ENCODE assay signal across 1 cellular context in the genomic region with DNA sequence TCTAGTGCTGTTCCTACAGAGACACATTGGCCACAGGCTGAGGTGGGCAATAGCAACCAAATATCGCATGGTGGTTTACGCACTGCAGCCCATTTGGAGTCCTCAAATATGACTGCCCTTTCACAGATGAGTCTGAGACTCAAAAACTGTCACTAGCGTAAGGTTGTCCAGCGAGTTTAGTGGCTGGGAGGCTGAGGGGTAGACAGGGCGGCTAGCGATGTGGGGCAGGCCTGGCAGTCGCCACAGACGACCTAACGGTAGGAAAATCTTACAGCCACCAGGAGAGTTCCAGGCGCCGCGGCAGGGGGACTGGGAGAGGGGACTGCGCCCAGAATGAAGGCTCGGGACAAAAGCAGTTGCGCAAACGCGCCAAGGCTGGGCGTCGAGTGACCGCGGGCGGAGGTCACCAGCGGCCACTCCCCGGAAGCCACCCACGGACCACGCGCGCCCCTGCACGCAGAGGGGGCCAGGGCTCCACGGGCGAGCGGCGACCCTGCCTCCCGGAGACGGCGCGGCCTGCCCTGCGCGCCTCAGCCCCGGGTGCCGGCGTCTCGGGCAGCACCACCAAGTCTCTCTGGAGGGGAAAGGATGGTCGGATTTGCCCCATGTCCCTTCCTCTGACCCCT.
TF ChIP-seq lines count a peak whose summit lies in the region.

No MANE protein-coding gene starts in this region.

TF ChIP-seq in K562, 482 proteins besides CTCF, POLR2A, EP300 and RAD21 (continued from another document and continues in another):
- TF ChIP-seq NFRKB (IDR thresholded peaks at IDR 0.05; ENCODE audit: low read depth) (peak; percentile 76; the same call in 1 of the 2 replicates), ZNF24 (IDR thresholded peaks at IDR 0.05) (no peak), CCNT2 (IDR thresholded peaks at IDR 0.05; ENCODE audit: borderline replicate concordance, extremely low read depth, insufficient read length, low read depth, low read length) (no peak), POLR3G (IDR thresholded peaks at IDR 0.05; ENCODE audit: extremely low read depth, insufficient read length, insufficient replicate concordance) (no peak), MBD2 (IDR thresholded peaks at IDR 0.05; ENCODE audit: borderline replicate concordance, low read depth) (no peak), RCOR1 (IDR thresholded peaks at IDR 0.05; ENCODE audit: borderline replicate concordance in 1 of 2, low read depth in 2 of 2, low read length in 2 of 2) (no peak), BCOR (IDR thresholded peaks at IDR 0.05) (no peak), KDM1A (IDR thresholded peaks at IDR 0.05) (no peak), SMARCE1 (IDR thresholded peaks at IDR 0.05) (no peak), RAD51 (IDR thresholded peaks at IDR 0.05; ENCODE audit: borderline replicate concordance, low read depth) (no peak), TAL1 (IDR thresholded peaks at IDR 0.05) (no peak), NONO (IDR thresholded peaks at IDR 0.05; ENCODE audit: low read depth in 2 of 2, low read length in 1 of 2) (0 out of 4 replicates have a peak, but pooled peaks of 1 of the 2 experiments have one; percentile 19), NFXL1 (CRISPR knock-in tag; IDR thresholded peaks at IDR 0.05) (0 out of 2 replicates have a peak, but pooled peaks have one; percentile 56), BRD4 (IDR thresholded peaks at IDR 0.05) (0 out of 2 replicates have a peak, but pooled peaks have one; percentile 56), ZNF354B (CRISPR knock-in tag; IDR thresholded peaks at IDR 0.05) (no peak), CREM (IDR thresholded peaks at IDR 0.05; ENCODE audit: low read depth) (0 out of 2 replicates have a peak, but pooled peaks have one; percentile 13), ARHGAP35 (IDR thresholded peaks at IDR 0.05; ENCODE audit: partially characterized antibody) (no peak), TAF1 (IDR thresholded peaks at IDR 0.05; ENCODE audit: control insufficient read depth, extremely low read depth, insufficient read depth, low read length, severe bottlenecking) (no peak), XRCC5 (IDR thresholded peaks at IDR 0.05; ENCODE audit: low read depth, low read length) (no peak), SETDB1 (IDR thresholded peaks at IDR 0.05; ENCODE audit: low read length) (no peak), CBFA2T3 (IDR thresholded peaks at IDR 0.05) (no peak), ZNF431 (CRISPR knock-in tag; IDR thresholded peaks at IDR 0.05) (no peak), ZNF224 (CRISPR knock-in tag; IDR thresholded peaks at IDR 0.05) (no peak), CREBBP (IDR thresholded peaks at IDR 0.05; ENCODE audit: low read depth, low read length) (no peak), HEY1 (CRISPR knock-in tag; IDR thresholded peaks at IDR 0.05; ENCODE audit: borderline replicate concordance) (no peak), SMARCA5 (IDR thresholded peaks at IDR 0.05) (0 out of 2 replicates have a peak, but pooled peaks have one; percentile 40), RBFOX2 (IDR thresholded peaks at IDR 0.05; ENCODE audit: low read depth, low read length) (peak; percentile 90), MCM7 (IDR thresholded peaks at IDR 0.05) (no peak), OTX1 (CRISPR knock-in tag; IDR thresholded peaks at IDR 0.05) (no peak), ZNF124 (CRISPR knock-in tag; IDR thresholded peaks at IDR 0.05) (no peak), FOXK2 (conservative IDR thresholded peaks at IDR 0.05 in 1 of 2, IDR thresholded peaks at IDR 0.05 in 1 of 2; ENCODE audit: low read depth in 2 of 2) (no peak)
- TF ChIP-seq, protein P1, sequence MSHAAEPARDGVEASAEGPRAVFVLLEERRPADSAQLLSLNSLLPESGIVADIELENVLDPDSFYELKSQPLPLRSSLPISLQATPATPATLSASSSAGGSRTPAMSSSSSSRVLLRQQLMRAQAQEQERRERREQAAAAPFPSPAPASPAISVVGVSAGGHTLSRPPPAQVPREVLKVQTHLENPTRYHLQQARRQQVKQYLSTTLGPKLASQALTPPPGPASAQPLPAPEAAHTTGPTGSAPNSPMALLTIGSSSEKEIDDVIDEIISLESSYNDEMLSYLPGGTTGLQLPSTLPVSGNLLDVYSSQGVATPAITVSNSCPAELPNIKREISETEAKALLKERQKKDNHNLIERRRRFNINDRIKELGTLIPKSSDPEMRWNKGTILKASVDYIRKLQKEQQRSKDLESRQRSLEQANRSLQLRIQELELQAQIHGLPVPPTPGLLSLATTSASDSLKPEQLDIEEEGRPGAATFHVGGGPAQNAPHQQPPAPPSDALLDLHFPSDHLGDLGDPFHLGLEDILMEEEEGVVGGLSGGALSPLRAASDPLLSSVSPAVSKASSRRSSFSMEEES (CRISPR knock-in tag; IDR thresholded peaks at IDR 0.05): no peak
- TF ChIP-seq, protein P2, sequence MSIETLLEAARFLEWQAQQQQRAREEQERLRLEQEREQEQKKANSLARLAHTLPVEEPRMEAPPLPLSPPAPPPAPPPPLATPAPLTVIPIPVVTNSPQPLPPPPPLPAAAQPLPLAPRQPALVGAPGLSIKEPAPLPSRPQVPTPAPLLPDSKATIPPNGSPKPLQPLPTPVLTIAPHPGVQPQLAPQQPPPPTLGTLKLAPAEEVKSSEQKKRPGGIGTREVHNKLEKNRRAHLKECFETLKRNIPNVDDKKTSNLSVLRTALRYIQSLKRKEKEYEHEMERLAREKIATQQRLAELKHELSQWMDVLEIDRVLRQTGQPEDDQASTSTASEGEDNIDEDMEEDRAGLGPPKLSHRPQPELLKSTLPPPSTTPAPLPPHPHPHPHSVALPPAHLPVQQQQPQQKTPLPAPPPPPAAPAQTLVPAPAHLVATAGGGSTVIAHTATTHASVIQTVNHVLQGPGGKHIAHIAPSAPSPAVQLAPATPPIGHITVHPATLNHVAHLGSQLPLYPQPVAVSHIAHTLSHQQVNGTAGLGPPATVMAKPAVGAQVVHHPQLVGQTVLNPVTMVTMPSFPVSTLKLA (conservative IDR thresholded peaks at IDR 0.05): no peak
- TF ChIP-seq, protein P3, sequence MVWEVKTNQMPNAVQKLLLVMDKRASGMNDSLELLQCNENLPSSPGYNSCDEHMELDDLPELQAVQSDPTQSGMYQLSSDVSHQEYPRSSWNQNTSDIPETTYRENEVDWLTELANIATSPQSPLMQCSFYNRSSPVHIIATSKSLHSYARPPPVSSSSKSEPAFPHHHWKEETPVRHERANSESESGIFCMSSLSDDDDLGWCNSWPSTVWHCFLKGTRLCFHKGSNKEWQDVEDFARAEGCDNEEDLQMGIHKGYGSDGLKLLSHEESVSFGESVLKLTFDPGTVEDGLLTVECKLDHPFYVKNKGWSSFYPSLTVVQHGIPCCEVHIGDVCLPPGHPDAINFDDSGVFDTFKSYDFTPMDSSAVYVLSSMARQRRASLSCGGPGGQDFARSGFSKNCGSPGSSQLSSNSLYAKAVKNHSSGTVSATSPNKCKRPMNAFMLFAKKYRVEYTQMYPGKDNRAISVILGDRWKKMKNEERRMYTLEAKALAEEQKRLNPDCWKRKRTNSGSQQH (CRISPR knock-in tag; IDR thresholded peaks at IDR 0.05): 0 out of 2 replicates have a peak, but pooled peaks have one; percentile 56
- TF ChIP-seq, protein P4, sequence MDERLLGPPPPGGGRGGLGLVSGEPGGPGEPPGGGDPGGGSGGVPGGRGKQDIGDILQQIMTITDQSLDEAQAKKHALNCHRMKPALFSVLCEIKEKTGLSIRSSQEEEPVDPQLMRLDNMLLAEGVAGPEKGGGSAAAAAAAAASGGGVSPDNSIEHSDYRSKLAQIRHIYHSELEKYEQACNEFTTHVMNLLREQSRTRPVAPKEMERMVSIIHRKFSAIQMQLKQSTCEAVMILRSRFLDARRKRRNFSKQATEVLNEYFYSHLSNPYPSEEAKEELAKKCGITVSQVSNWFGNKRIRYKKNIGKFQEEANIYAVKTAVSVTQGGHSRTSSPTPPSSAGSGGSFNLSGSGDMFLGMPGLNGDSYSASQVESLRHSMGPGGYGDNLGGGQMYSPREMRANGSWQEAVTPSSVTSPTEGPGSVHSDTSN (CRISPR knock-in tag; IDR thresholded peaks at IDR 0.05; ENCODE audit: low read depth): no peak
- TF ChIP-seq, protein P4 (tag; conservative IDR thresholded peaks at IDR 0.05; ENCODE audit: low read depth): no peak
- TF ChIP-seq, protein P5, sequence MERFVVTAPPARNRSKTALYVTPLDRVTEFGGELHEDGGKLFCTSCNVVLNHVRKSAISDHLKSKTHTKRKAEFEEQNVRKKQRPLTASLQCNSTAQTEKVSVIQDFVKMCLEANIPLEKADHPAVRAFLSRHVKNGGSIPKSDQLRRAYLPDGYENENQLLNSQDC (CRISPR knock-in tag; IDR thresholded peaks at IDR 0.05): no peak
- TF ChIP-seq, protein P6, sequence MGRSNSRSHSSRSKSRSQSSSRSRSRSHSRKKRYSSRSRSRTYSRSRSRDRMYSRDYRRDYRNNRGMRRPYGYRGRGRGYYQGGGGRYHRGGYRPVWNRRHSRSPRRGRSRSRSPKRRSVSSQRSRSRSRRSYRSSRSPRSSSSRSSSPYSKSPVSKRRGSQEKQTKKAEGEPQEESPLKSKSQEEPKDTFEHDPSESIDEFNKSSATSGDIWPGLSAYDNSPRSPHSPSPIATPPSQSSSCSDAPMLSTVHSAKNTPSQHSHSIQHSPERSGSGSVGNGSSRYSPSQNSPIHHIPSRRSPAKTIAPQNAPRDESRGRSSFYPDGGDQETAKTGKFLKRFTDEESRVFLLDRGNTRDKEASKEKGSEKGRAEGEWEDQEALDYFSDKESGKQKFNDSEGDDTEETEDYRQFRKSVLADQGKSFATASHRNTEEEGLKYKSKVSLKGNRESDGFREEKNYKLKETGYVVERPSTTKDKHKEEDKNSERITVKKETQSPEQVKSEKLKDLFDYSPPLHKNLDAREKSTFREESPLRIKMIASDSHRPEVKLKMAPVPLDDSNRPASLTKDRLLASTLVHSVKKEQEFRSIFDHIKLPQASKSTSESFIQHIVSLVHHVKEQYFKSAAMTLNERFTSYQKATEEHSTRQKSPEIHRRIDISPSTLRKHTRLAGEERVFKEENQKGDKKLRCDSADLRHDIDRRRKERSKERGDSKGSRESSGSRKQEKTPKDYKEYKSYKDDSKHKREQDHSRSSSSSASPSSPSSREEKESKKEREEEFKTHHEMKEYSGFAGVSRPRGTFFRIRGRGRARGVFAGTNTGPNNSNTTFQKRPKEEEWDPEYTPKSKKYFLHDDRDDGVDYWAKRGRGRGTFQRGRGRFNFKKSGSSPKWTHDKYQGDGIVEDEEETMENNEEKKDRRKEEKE (IDR thresholded peaks at IDR 0.05; ENCODE audit: borderline replicate concordance in 1 of 2, control insufficient read depth in 1 of 2, low read depth in 2 of 2, low read length in 1 of 2): no peak
- TF ChIP-seq, protein P7, sequence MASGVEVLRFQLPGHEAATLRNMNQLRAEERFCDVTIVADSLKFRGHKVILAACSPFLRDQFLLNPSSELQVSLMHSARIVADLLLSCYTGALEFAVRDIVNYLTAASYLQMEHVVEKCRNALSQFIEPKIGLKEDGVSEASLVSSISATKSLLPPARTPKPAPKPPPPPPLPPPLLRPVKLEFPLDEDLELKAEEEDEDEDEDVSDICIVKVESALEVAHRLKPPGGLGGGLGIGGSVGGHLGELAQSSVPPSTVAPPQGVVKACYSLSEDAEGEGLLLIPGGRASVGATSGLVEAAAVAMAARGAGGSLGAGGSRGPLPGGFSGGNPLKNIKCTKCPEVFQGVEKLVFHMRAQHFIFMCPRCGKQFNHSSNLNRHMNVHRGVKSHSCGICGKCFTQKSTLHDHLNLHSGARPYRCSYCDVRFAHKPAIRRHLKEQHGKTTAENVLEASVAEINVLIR (CRISPR knock-in tag; IDR thresholded peaks at IDR 0.05): no peak
